ENCODE assay signal across 8 cellular contexts in the genomic region with DNA sequence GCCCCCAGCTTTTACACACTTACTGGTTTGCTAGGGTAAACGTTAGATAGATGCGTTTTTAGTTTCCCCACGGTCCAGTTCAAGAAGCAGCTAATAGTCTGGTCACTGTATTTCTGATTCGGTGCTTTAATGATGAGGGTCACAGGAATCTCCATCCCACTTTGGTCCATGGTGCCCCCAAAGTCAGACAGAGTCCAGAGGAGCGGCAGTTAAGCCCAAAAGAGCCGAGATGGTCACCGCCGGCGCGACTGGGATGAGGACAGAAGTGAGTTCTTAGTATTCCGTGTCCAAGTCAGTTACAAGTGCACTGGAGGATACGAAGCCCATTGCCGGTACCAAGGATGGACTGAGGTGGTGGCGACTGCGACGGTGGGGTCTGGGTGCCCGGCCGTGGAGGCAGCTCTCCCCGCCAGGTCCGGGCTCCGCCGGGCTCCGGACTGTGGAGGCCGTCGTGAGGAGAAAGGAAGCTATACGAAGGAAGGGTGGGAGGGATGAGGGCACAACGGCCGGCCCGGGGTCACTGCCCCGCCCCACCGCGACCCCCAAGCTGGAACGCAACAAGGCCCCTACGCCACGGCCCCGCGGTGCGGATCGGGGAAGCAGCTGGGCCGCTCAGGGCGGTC. TPM values are rescaled to one million over a fixed set of nuclear protein-coding genes. Genes with fewer than 3 reads are reported as not detected.
DNase-seq lines count a peak whose midpoint lies in the region; ATAC-seq and TF ChIP-seq lines count a peak whose summit lies in the region.

No MANE protein-coding gene starts in this region.

- ATAC-seq in GM21619 (IDR thresholded peaks at IDR 0.05; ENCODE audit: unreplicated experiment) (peak; percentile 15), sciatic nerve (peak; percentile 16), GM18519 (IDR thresholded peaks at IDR 0.05; ENCODE audit: low FRiP score, unreplicated experiment) (no peak)

- H3K4me1 ChIP-seq in ES-I3 (ENCODE audit: insufficient read depth, low read length) (peaks cover 18% of the 10 kb centered on the region), cardiac muscle cell (ENCODE audit: low read depth) (peaks cover 15% of the 10 kb centered on the region)

- H3K27me3 Mint-ChIP-seq in activated T-helper 1 cell treated with anti-CD3 and anti-CD28 coated beads, Interleukin-12 subunit alpha, Interleukin-12 subunit beta, Interleukin-2, Interleukin-4 antibody, amounts not matched to agents 30 ng/mL and 10 ng/mL and 1 ng/mL, durations not matched to agents 14 hours and 24 hours and 36 hours (ENCODE audit: insufficient read depth), result no peaks in the 10 kb centered on the region

- TF ChIP-seq CTCF in cardiac muscle cell (IDR thresholded peaks at IDR 0.05; ENCODE audit: low read depth, low read length), result no peak

- H3K27ac Mint-ChIP-seq in activated T-helper 1 cell treated with anti-CD3 and anti-CD28 coated beads, Interleukin-12 subunit alpha, Interleukin-12 subunit beta, Interleukin-2, Interleukin-4 antibody, amounts not matched to agents 30 ng/mL and 10 ng/mL and 1 ng/mL, durations not matched to agents 14 hours and 24 hours and 36 hours, result peak overlapping the region; percentile 93

- no peaks in the 10 kb centered on the region for H3K36me3 ChIP-seq in ES-I3 (ENCODE audit: insufficient read depth, low read length)
- no peaks in the 10 kb centered on the region for H3K36me3 ChIP-seq in cardiac muscle cell

- H3K36me3 Mint-ChIP-seq in activated T-helper 1 cell treated with anti-CD3 and anti-CD28 coated beads, Interleukin-12 subunit alpha, Interleukin-12 subunit beta, Interleukin-2, Interleukin-4 antibody, amounts not matched to agents 30 ng/mL and 10 ng/mL and 1 ng/mL, durations not matched to agents 14 hours and 24 hours and 36 hours (ENCODE audit: low read depth), result peaks cover 16% of the 10 kb centered on the region

- intact Hi-C loops in activated T-helper 1 cell treated with anti-CD3 and anti-CD28 coated beads, Interleukin-12 subunit alpha, Interleukin-12 subunit beta, Interleukin-2, Interleukin-4 antibody, amounts not matched to agents 30 ng/mL and 10 ng/mL and 1 ng/mL, durations not matched to agents 14 hours and 24 hours and 36 hours (cut with micrococcal nuclease), result loop anchor here (2.0 to 10.0 kb wide), 4 partner anchors 459 to 701 kb away; a partner anchor contains a TSS
- intact Hi-C loops in sciatic nerve (cut with DNase I), result no loop called here

- H3K27me3 ChIP-seq in cardiac muscle cell, result no peaks in the 10 kb centered on the region

- peak overlapping the region; percentile 96 for H3K4me3 Mint-ChIP-seq in activated T-helper 1 cell treated with anti-CD3 and anti-CD28 coated beads, Interleukin-12 subunit alpha, Interleukin-12 subunit beta, Interleukin-2, Interleukin-4 antibody, amounts not matched to agents 30 ng/mL and 10 ng/mL and 1 ng/mL, durations not matched to agents 14 hours and 24 hours and 36 hours

- no peak for DNase-seq in Jurkat, Clone E6-1 (ENCODE audit: low read depth, low spot score)
- no peak for DNase-seq in activated T-helper 1 cell treated with anti-CD3 and anti-CD28 coated beads, Interleukin-12 subunit alpha, Interleukin-12 subunit beta, Interleukin-2, Interleukin-4 antibody, amounts not matched to agents 30 ng/mL and 10 ng/mL and 1 ng/mL, durations not matched to agents 14 hours and 24 hours and 36 hours (ENCODE audit: low spot score)
- DNase-seq in cardiac muscle cell (ENCODE audit: low read depth in 1 of 2, low spot score in 1 of 2) (no peak), sciatic nerve (ENCODE audit: low spot score) (peak; percentile 65), NK-92 (lab: John Stamatoyannopoulos, UW; ENCODE audit: unreplicated experiment) (no peak)

- H3K9me3 ChIP-seq in ES-I3 (ENCODE audit: control insufficient read depth, insufficient read depth, low read length) (no peaks in the 10 kb centered on the region), cardiac muscle cell (ENCODE audit: low read depth) (no peaks in the 10 kb centered on the region)

- no peaks in the 10 kb centered on the region for H3K9me3 Mint-ChIP-seq in activated T-helper 1 cell treated with anti-CD3 and anti-CD28 coated beads, Interleukin-12 subunit alpha, Interleukin-12 subunit beta, Interleukin-2, Interleukin-4 antibody, amounts not matched to agents 30 ng/mL and 10 ng/mL and 1 ng/mL, durations not matched to agents 14 hours and 24 hours and 36 hours

- H3K9ac ChIP-seq in ES-I3 (ENCODE audit: low read depth, low read length), result peak overlapping the region; percentile 80

- peaks cover 71% of the 10 kb centered on the region for H3K4me1 Mint-ChIP-seq in activated T-helper 1 cell treated with anti-CD3 and anti-CD28 coated beads, Interleukin-12 subunit alpha, Interleukin-12 subunit beta, Interleukin-2, Interleukin-4 antibody, amounts not matched to agents 30 ng/mL and 10 ng/mL and 1 ng/mL, durations not matched to agents 14 hours and 24 hours and 36 hours (ENCODE audit: low read depth)

- peak overlapping the region; percentile 96 for H3K27ac ChIP-seq in cardiac muscle cell

- H3K4me3 ChIP-seq in Jurkat, Clone E6-1 (ENCODE audit: low read length), result peak overlapping the region; percentile 98
- peak overlapping the region; percentile 72 for H3K4me3 ChIP-seq in cardiac muscle cell

RNA-seq across cellular contexts. Expression of a gene that starts 0.7 kb away (rescaled TPM):
- 20.9 TPM for polyA plus RNA-seq in Jurkat, Clone E6-1 (2012; ENCODE audit: insufficient read depth, insufficient read length)
- 24.7 and 24.8 TPM in 2 replicates for total RNA-seq in activated T-helper 1 cell treated with anti-CD3 and anti-CD28 coated beads, Interleukin-12 subunit alpha, Interleukin-12 subunit beta, Interleukin-2, Interleukin-4 antibody, amounts not matched to agents 30 ng/mL and 10 ng/mL and 1 ng/mL, durations not matched to agents 14 hours and 24 hours and 36 hours
- 37.2 and 43.9 TPM in 2 replicates for total RNA-seq in cardiac muscle cell
- polyA plus RNA-seq in cardiac muscle cell, result 21.7 and 34.0 TPM in 2 replicates
- total RNA-seq in sciatic nerve, result 33.8 TPM
